Comparison of ENCODE assay signal across 13 cellular contexts in the genomic region with DNA sequence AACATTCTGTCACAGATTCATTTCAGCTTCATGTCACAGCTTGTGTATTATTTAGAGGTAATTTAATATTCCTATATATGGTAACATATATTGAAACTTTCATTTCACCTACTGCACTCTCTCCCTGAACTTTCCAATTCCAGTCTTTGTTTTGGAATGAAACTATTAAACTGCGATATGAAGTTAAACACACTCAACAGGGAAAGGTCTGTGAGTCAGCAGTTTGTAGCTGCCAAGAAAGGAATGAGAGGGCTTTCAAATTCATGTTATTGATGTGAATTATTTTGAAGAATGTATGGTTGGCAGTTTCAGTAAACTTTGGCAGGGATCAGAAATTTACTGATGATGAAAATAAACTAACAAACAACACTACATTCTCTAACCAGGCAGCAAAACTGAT.
"Had no signal": no experiment of that assay in that cellular context is flagged by ENCODE, and none has a peak within 500 bp of the region (broad histone marks: within the 10 kb centered on the region; RNA-seq: fewer than 3 reads in every experiment).

No MANE protein-coding gene starts in this region.

- H3K27me3 ChIP-seq: heart left ventricle, ovary, stomach had no signal

- H3K9me3 ChIP-seq: ovary had no signal

- DNase-seq: activated CD4-positive, alpha-beta T cell treated with anti-CD3 and anti-CD28 coated beads for 1 hour; activated CD4-positive, alpha-beta T cell treated with anti-CD3 and anti-CD28 coated beads, Interleukin-2, amount 50 U/mL, for 48 hours; activated gamma-delta T cell; activated T-cell treated with anti-CD3 and anti-CD28 coated beads, Interleukin-2, amount 50 U/mL, for 4 hours; central memory CD4-positive, alpha-beta T cell; cortex of kidney; effector memory CD4-positive, alpha-beta T cell; foreskin melanocyte; heart left ventricle; ovary; stomach; T1000 had no signal

- H3K4me3 ChIP-seq: heart left ventricle, ovary, stomach, thoracic aorta had no signal

- ATAC-seq: activated T-cell treated with anti-CD3 and anti-CD28 coated beads, Interleukin-2, amount 50 U/mL, for 4 hours; heart left ventricle had no signal

- H3K27ac ChIP-seq: heart left ventricle, ovary, stomach, thoracic aorta had no signal

- H3K36me3 ChIP-seq: heart left ventricle, ovary, stomach, thoracic aorta had no signal

- H3K4me1 ChIP-seq: heart left ventricle, stomach had no signal
